ENCODE assay signal across 26 cellular contexts in genomic region chr6:127317275-127318128, GRCh38. TPM values are rescaled to one million over a fixed set of nuclear protein-coding genes. Genes with fewer than 3 reads are reported as not detected.
A peak's percentile ranks its signal among the peaks of the same experiment; 100 is the strongest.
DNase-seq lines count a peak whose midpoint lies in the region; ATAC-seq, FAIRE-seq and TF ChIP-seq lines count a peak whose summit lies in the region.
"Had no signal": no experiment of that assay in that cellular context is flagged by ENCODE, and none has a peak within 500 bp of the region (broad histone marks: within the 10 kb centered on the region; RNA-seq: fewer than 3 reads in every experiment).

No MANE protein-coding gene starts in this region.

- H3K36me3 Mint-ChIP-seq in CD14-positive monocyte (peaks cover 37 to 46% of the 10 kb centered on the region in 2 donors), activated B cell treated with CpG ODN at 0.5 μM for 24 hours (ENCODE audit: low read depth) (peaks cover 51% of the 10 kb centered on the region)

- H3K4me3 ChIP-seq in mesendoderm (ENCODE audit: low read length): no peak overlapping the region
- H3K4me3 ChIP-seq: BLaER1 treated with 17β-estradiol and CSF1 and Interleukin-3, amounts not matched to agents 10 nM and 100 nM; ovary; vagina had no signal

- H3K36me3 ChIP-seq in mesendoderm (ENCODE audit: control insufficient read depth, insufficient read depth, low read length): no peaks in the 10 kb centered on the region
- H3K36me3 ChIP-seq: ovary had no signal

- no peaks in the 10 kb centered on the region for H3K27me3 Mint-ChIP-seq in CD14-positive monocyte (ENCODE audit: low read depth in 3 of 3)
- H3K27me3 Mint-ChIP-seq in activated B cell treated with CpG ODN at 0.5 μM for 24 hours: no peaks in the 10 kb centered on the region
- H3K27me3 Mint-ChIP-seq: activated CD8-positive, alpha-beta memory T cell treated with anti-CD3 and anti-CD28 coated beads, Interleukin-2, amount 10 ng/mL, durations not matched to agents 7 days and 5 days; activated naive CD8-positive, alpha-beta T cell treated with anti-CD3 and anti-CD28 coated beads, Interleukin-2, amount 10 ng/mL, durations not matched to agents 7 days and 5 days; activated T-helper 17 cell treated with anti-CD3 and anti-CD28 coated beads, Interleukin-2, amount 50 U/mL, for 72 hours had no signal

- no peak overlapping the region for H4K8ac ChIP-seq in mesendoderm (ENCODE audit: low read depth, low read length)

- no peak overlapping the region for H3K9ac ChIP-seq in mesendoderm (ENCODE audit: low read length)
- H3K9ac ChIP-seq: BLaER1 treated with 17β-estradiol and CSF1 and Interleukin-3, amounts not matched to agents 10 nM and 100 nM had no signal

- H3K27ac Mint-ChIP-seq in CD14-positive monocyte (peak overlapping the region; percentile 93 to 98 (median 96)), activated B cell treated with CpG ODN at 0.5 μM for 24 hours (peak overlapping the region; percentile 26)
- H3K27ac Mint-ChIP-seq: activated CD8-positive, alpha-beta memory T cell treated with anti-CD3 and anti-CD28 coated beads, Interleukin-2, amount 10 ng/mL, durations not matched to agents 7 days and 5 days; activated naive CD8-positive, alpha-beta T cell treated with anti-CD3 and anti-CD28 coated beads, Interleukin-2, amount 10 ng/mL, durations not matched to agents 7 days and 5 days; activated T-helper 17 cell treated with anti-CD3 and anti-CD28 coated beads, Interleukin-2, amount 50 U/mL, for 72 hours; natural killer cell had no signal

- H3K23ac ChIP-seq in mesendoderm (ENCODE audit: low read length): no peak overlapping the region

- POLR2A ChIA-PET in activated B cell treated with CpG ODN at 0.5 μM for 24 hours (lab: Charles Lee): no interaction called here

- no peak overlapping the region for H2BK5ac ChIP-seq in mesendoderm (ENCODE audit: low read length)

- no peak overlapping the region for H2AK5ac ChIP-seq in mesendoderm (ENCODE audit: low read length)

- FAIRE-seq in D721Med (lab: Jason Lieb, UNC): peak; percentile 85

- H3K27me3 ChIP-seq in mesendoderm (ENCODE audit: insufficient read depth, low read length, poor library complexity): no peaks in the 10 kb centered on the region
- H3K27me3 ChIP-seq: BLaER1 treated with 17β-estradiol and CSF1 and Interleukin-3, amounts not matched to agents 10 nM and 100 nM; ovary; vagina had no signal

- ATAC-seq in activated B cell treated with CpG ODN at 0.5 μM for 24 hours (ENCODE audit: low read depth) (no peak), HG03280 (IDR thresholded peaks at IDR 0.05; ENCODE audit: unreplicated experiment) (no peak), GM18868 (IDR thresholded peaks at IDR 0.05; ENCODE audit: unreplicated experiment) (no peak)
- ATAC-seq: activated CD8-positive, alpha-beta memory T cell treated with anti-CD3 and anti-CD28 coated beads, Interleukin-2, amount 10 ng/mL, durations not matched to agents 7 days and 5 days; activated T-helper 17 cell treated with anti-CD3 and anti-CD28 coated beads, Interleukin-2, amount 50 U/mL, for 72 hours; natural killer cell; SK-N-SH treated with all-trans-retinoic acid at 6 μM for 48 hours had no signal

- no peak overlapping the region for H2BK15ac ChIP-seq in mesendoderm (replicated peaks; ENCODE audit: low read depth)

- DNase-seq in CD14-positive monocyte (ENCODE audit: low spot score): no peak
- no peak for DNase-seq in D721Med (ENCODE audit: insufficient read length, low spot score)
- DNase-seq in activated B cell treated with CpG ODN at 0.5 μM for 24 hours: no peak
- DNase-seq in mesendoderm: peak; percentile 51
- DNase-seq in anterior cingulate cortex (lab: John Stamatoyannopoulos, UW): no peak
- no peak for DNase-seq in NCI-H345 treated with DMSO at 0.1 percent for 48 hours (lab: John Stamatoyannopoulos, UW; ENCODE audit: unreplicated experiment)
- DNase-seq: activated CD4-positive, alpha-beta T cell treated with anti-CD3 and anti-CD28 coated beads, Interleukin-2, amount 50 U/mL, for 1 hour; activated CD8-positive, alpha-beta memory T cell treated with anti-CD3 and anti-CD28 coated beads, Interleukin-2, amount 10 ng/mL, durations not matched to agents 7 days and 5 days; activated naive CD8-positive, alpha-beta T cell treated with anti-CD3 and anti-CD28 coated beads, Interleukin-2, amount 10 ng/mL, durations not matched to agents 7 days and 5 days; DMS 273 treated with DMSO at 0.1 percent for 48 hours; glutamatergic neuron; Karpas-422; natural killer cell; NCI-H1092; NCI-H187; NCI-H2171 treated with DMSO at 0.1 percent for 48 hours; ovary; stimulated activated CD4-positive, alpha-beta T cell treated with anti-CD3 and anti-CD28 coated beads, Interleukin-2, amount 100 ng/mL, for 48 hours; stimulated activated naive CD4-positive, alpha-beta T cell had no signal

- H3K18ac ChIP-seq in mesendoderm (ENCODE audit: low read length): no peak overlapping the region

- H3K4me3 Mint-ChIP-seq in CD14-positive monocyte (peak overlapping the region; percentile 64 to 73), activated B cell treated with CpG ODN at 0.5 μM for 24 hours (no peak overlapping the region)
- H3K4me3 Mint-ChIP-seq: activated CD8-positive, alpha-beta memory T cell treated with anti-CD3 and anti-CD28 coated beads, Interleukin-2, amount 10 ng/mL, durations not matched to agents 7 days and 5 days; activated naive CD8-positive, alpha-beta T cell treated with anti-CD3 and anti-CD28 coated beads, Interleukin-2, amount 10 ng/mL, durations not matched to agents 7 days and 5 days; activated T-helper 17 cell treated with anti-CD3 and anti-CD28 coated beads, Interleukin-2, amount 50 U/mL, for 72 hours; natural killer cell had no signal

- intact Hi-C loops in CD14-positive monocyte (cut with micrococcal nuclease) (no loop called here), activated B cell treated with CpG ODN at 0.5 μM for 24 hours (cut with micrococcal nuclease) (no loop called here)

- H3K79me1 ChIP-seq in mesendoderm (ENCODE audit: low read length): no peaks in the 10 kb centered on the region

- no peaks in the 10 kb centered on the region for H3K9me3 Mint-ChIP-seq in CD14-positive monocyte
- H3K9me3 Mint-ChIP-seq in activated B cell treated with CpG ODN at 0.5 μM for 24 hours: no peaks in the 10 kb centered on the region
- H3K9me3 Mint-ChIP-seq: activated naive CD8-positive, alpha-beta T cell treated with anti-CD3 and anti-CD28 coated beads, Interleukin-2, amount 10 ng/mL, durations not matched to agents 7 days and 5 days; activated T-helper 17 cell treated with anti-CD3 and anti-CD28 coated beads, Interleukin-2, amount 50 U/mL, for 72 hours; natural killer cell had no signal

- no CpG with 5 or more reads among the region's 6 CpGs for WGBS in mesendoderm (ENCODE audit: extremely low coverage, insufficient coverage, low lambda C conversion rate)

- no peak for TF ChIP-seq CTCF in CD14-positive monocyte (IDR thresholded peaks at IDR 0.05)
- no peak for TF ChIP-seq CTCF in D721Med (IDR thresholded peaks at IDR 0.05; ENCODE audit: insufficient read depth, missing control alignments)
- no peak for TF ChIP-seq CTCF in activated B cell treated with CpG ODN at 0.5 μM for 24 hours (IDR thresholded peaks at IDR 0.05)

- CTCF ChIA-PET in activated B cell treated with CpG ODN at 0.5 μM for 24 hours (lab: Charles Lee): interaction anchor here (1.1 to 1.6 kb wide), 3 partner anchors 14 to 25 kb away, joined by 3 to 6 read pairs (median 4); no protein-coding TSS in a partner anchor

- H3K4me1 Mint-ChIP-seq in CD14-positive monocyte: peaks cover 18% of the 10 kb centered on the region
- peaks cover 6% of the 10 kb centered on the region for H3K4me1 Mint-ChIP-seq in activated B cell treated with CpG ODN at 0.5 μM for 24 hours
- H3K4me1 Mint-ChIP-seq: activated CD8-positive, alpha-beta memory T cell treated with anti-CD3 and anti-CD28 coated beads, Interleukin-2, amount 10 ng/mL, durations not matched to agents 7 days and 5 days; activated naive CD8-positive, alpha-beta T cell treated with anti-CD3 and anti-CD28 coated beads, Interleukin-2, amount 10 ng/mL, durations not matched to agents 7 days and 5 days had no signal

- peaks cover 2% of the 10 kb centered on the region for H3K4me1 ChIP-seq in mesendoderm (ENCODE audit: control insufficient read depth, low read depth, low read length)
- H3K4me1 ChIP-seq: BLaER1 treated with 17β-estradiol and CSF1 and Interleukin-3, amounts not matched to agents 10 nM and 100 nM; vagina had no signal

- no peak overlapping the region for H4K5ac ChIP-seq in mesendoderm (ENCODE audit: low read length)

- H3K4ac ChIP-seq in mesendoderm (ENCODE audit: low read depth, low read length): no peak overlapping the region

- H3K27ac ChIP-seq in mesendoderm (ENCODE audit: low read depth, low read length): no peak overlapping the region
- H3K27ac ChIP-seq: BLaER1 treated with 17β-estradiol and CSF1 and Interleukin-3, amounts not matched to agents 10 nM and 100 nM; epithelial cell of prostate; ovary; vagina had no signal

- no peaks in the 10 kb centered on the region for H3K79me2 ChIP-seq in mesendoderm (ENCODE audit: control insufficient read depth, insufficient read depth, low read length)

- no peak overlapping the region for H2BK120ac ChIP-seq in mesendoderm (ENCODE audit: low read depth, low read length)

- H3K56ac ChIP-seq in mesendoderm (ENCODE audit: low read length): no peak overlapping the region

- H3K4me2 ChIP-seq in mesendoderm (ENCODE audit: low read length): no peak overlapping the region
- H3K4me2 ChIP-seq: BLaER1 treated with 17β-estradiol and CSF1 and Interleukin-3, amounts not matched to agents 10 nM and 100 nM had no signal

RNA-seq across cellular contexts. Expression of gene ECHDC1, which starts 25.9 kb away (rescaled TPM):
- polyA plus RNA-seq in CD14-positive monocyte: 100 to 1,000 TPM; 102 to 104 TPM
- 57.3 and 59.7 TPM in 2 replicates for total RNA-seq in activated B cell treated with CpG ODN at 0.5 μM for 24 hours
- polyA plus RNA-seq in mesendoderm (2013, experiment 1 of 2): 73.5 TPM
- polyA plus RNA-seq in mesendoderm (2013, experiment 2 of 2): 72.7 TPM

RNA-seq across cellular contexts. Expression of gene RNF146, which starts 50.8 kb away (rescaled TPM):
- polyA plus RNA-seq in CD14-positive monocyte: 10 to 100 TPM; 14.7 to 22.5 TPM
- total RNA-seq in activated B cell treated with CpG ODN at 0.5 μM for 24 hours: 32.9 and 35.3 TPM in 2 replicates
- polyA plus RNA-seq in mesendoderm (2013, experiment 1 of 2): 15.7 TPM
- polyA plus RNA-seq in mesendoderm (2013, experiment 2 of 2): 16.4 TPM
